1 cellular context compared by ENCODE assay signal in genomic region chr21:45382698-45383000, GRCh38.
TF ChIP-seq lines count a peak whose summit lies in the region.

No MANE protein-coding gene starts in this region.

TF ChIP-seq in WTC11, 78 proteins besides CTCF, POLR2A, EP300 and RAD21 (continued from another document):
- no peak for TF ChIP-seq USF2 (CRISPR knock-in tag; IDR thresholded peaks at IDR 0.05)
- TF ChIP-seq ZNF416 (CRISPR knock-in tag; IDR thresholded peaks at IDR 0.05): no peak
- TF ChIP-seq PRRX2 (CRISPR knock-in tag; IDR thresholded peaks at IDR 0.05): no peak
- no peak for TF ChIP-seq ZNF425 (CRISPR knock-in tag; conservative IDR thresholded peaks at IDR 0.05)
- TF ChIP-seq GTF2I (CRISPR knock-in tag; conservative IDR thresholded peaks at IDR 0.05): no peak
